In genomic region chr5:124923131-124923530, GRCh38 we compare ENCODE assay signal across 9 cellular contexts.
DNase-seq lines count a peak whose midpoint lies in the region; ATAC-seq, FAIRE-seq and TF ChIP-seq lines count a peak whose summit lies in the region.
"Had no signal": no experiment of that assay in that cellular context is flagged by ENCODE, and none has a peak within 500 bp of the region (broad histone marks: within the 10 kb centered on the region; RNA-seq: fewer than 3 reads in every experiment).

No MANE protein-coding gene starts in this region.

- H4K20me1 ChIP-seq in GM23248 (ENCODE audit: insufficient read depth), result no peaks in the 10 kb centered on the region
- H4K20me1 ChIP-seq in H1 (replicated peaks in 1 of 2; ENCODE audit: control insufficient read depth in 1 of 2, insufficient read depth in 2 of 2, low read length in 2 of 2), result no peaks in the 10 kb centered on the region

- H3K4ac ChIP-seq in H1 (replicated peaks; ENCODE audit: insufficient read length, low read depth, low read length), result no peak overlapping the region

- no peaks in the 10 kb centered on the region for H3K36me3 Mint-ChIP-seq in effector memory CD8-positive, alpha-beta T cell (ENCODE audit: insufficient read depth)
- H3K36me3 Mint-ChIP-seq: immature natural killer cell had no signal

- H3K79me2 ChIP-seq in GM23248 (ENCODE audit: insufficient read depth) (no peaks in the 10 kb centered on the region), H1 (ENCODE audit: control insufficient read depth in 1 of 2, insufficient read depth in 2 of 2, low read length in 2 of 2) (no peaks in the 10 kb centered on the region)

- H2BK20ac ChIP-seq in H1 (ENCODE audit: low read length), result 0 out of 2 replicates have a peak overlapping the region, but pooled peaks have one; percentile 6

- H3K9me2 ChIP-seq in GM23248 (ENCODE audit: insufficient read depth), result no peaks in the 10 kb centered on the region

- POLR2A ChIA-PET in H1 (lab: Charles Lee; ENCODE audit: partially characterized antibody), result no interaction called here

- no peak overlapping the region for H3K23ac ChIP-seq in H1 (ENCODE audit: insufficient read length)

- H3K4me1 ChIP-seq in GM23248 (ENCODE audit: insufficient read depth), result no peaks in the 10 kb centered on the region
- peaks cover 2 to 19% (median 16%) of the 10 kb centered on the region in 4 experiments; a peak in 5 of 7 replicates for H3K4me1 ChIP-seq in H1 (replicated peaks in 1 of 4; ENCODE audit: control insufficient read depth in 3 of 4, insufficient read depth in 4 of 4, low read length in 3 of 4)

- peak overlapping the region; percentile 2 for H4K91ac ChIP-seq in H1 (replicated peaks; ENCODE audit: insufficient read length, low read length)

- no peak overlapping the region for H3K4me3 ChIP-seq in GM23248
- H3K4me3 ChIP-seq in H1 (ENCODE audit: extremely low read depth in 1 of 4, insufficient read depth in 2 of 4, low read depth in 3 of 4, low read length in 4 of 4), result no peak overlapping the region

- H3K4me3 Mint-ChIP-seq in effector memory CD8-positive, alpha-beta T cell, result no peak overlapping the region
- H3K4me3 Mint-ChIP-seq: immature natural killer cell had no signal

- no peaks in the 10 kb centered on the region for H3K23me2 ChIP-seq in H1 (ENCODE audit: low read depth, low read length)

- H3K9me3 ChIP-seq in GM23248 (ENCODE audit: low read depth), result no peaks in the 10 kb centered on the region
- H3K9me3 ChIP-seq in H1 (ENCODE audit: insufficient read depth in 2 of 2, low read depth in 1 of 2, low read length in 1 of 2), result no peaks in the 10 kb centered on the region

- H2BK120ac ChIP-seq in H1 (replicated peaks; ENCODE audit: low read depth, low read length), result peak overlapping the region; percentile 80

- H3F3A ChIP-seq in GM23248 (ENCODE audit: insufficient read depth), result peaks cover 8% of the 10 kb centered on the region; the same call in 1 of the 2 replicates

- H3K4me2 ChIP-seq in GM23248 (ENCODE audit: unreplicated experiment) (no peak overlapping the region), H1 (ENCODE audit: insufficient read depth in 1 of 2, low read depth in 2 of 2, low read length in 2 of 2) (peak overlapping the region in 1 of 2 experiments; percentile 5; a peak in 1 of 4 replicates)

- no peaks in the 10 kb centered on the region for H3K79me1 ChIP-seq in H1 (ENCODE audit: low read depth, low read length)

- no peak for ATAC-seq in GM21447 (IDR thresholded peaks at IDR 0.05; ENCODE audit: unreplicated experiment)
- ATAC-seq in effector memory CD8-positive, alpha-beta T cell (replicated peaks), result no peak
- ATAC-seq in HG03342 (IDR thresholded peaks at IDR 0.05; ENCODE audit: unreplicated experiment), result no peak

- peak overlapping the region; percentile 35; the same call in 1 of the 2 replicates for H2BK12ac ChIP-seq in H1 (ENCODE audit: low read depth, low read length)

- no peaks in the 10 kb centered on the region for H3K4me1 Mint-ChIP-seq in effector memory CD8-positive, alpha-beta T cell (ENCODE audit: low read depth in 2 of 2)
- H3K4me1 Mint-ChIP-seq: immature natural killer cell had no signal

- no peak overlapping the region for H3K14ac ChIP-seq in H1 (ENCODE audit: insufficient read length)

- H4K8ac ChIP-seq in H1 (ENCODE audit: extremely low read depth, insufficient read depth, low read length), result no peak overlapping the region

- H4K5ac ChIP-seq in H1 (ENCODE audit: insufficient read length, low read depth, low read length), result no peak overlapping the region

- H3K27me3 Mint-ChIP-seq in effector memory CD8-positive, alpha-beta T cell, result no peaks in the 10 kb centered on the region

- no peak overlapping the region for H3K18ac ChIP-seq in H1 (ENCODE audit: extremely low read depth, low read length)

- no peak overlapping the region for H2BK15ac ChIP-seq in H1 (ENCODE audit: low read length)

- no peak overlapping the region for H3K9ac ChIP-seq in GM23248
- no peak overlapping the region for H3K9ac ChIP-seq in H1 (replicated peaks in 1 of 4; ENCODE audit: extremely low read depth in 1 of 4, low read depth in 3 of 4, low read length in 3 of 4)

- H3K27ac ChIP-seq in GM23248 (no peak overlapping the region), H1 (ENCODE audit: low read depth, low read length) (no peak overlapping the region)

- CTCF ChIA-PET in H1 (lab: Charles Lee; ENCODE audit: partially characterized antibody), result interaction anchor here (0.6 kb wide), 1 partner anchor 229 kb away, joined by 3 read pairs; no protein-coding TSS in a partner anchor

- H3K27ac Mint-ChIP-seq in effector memory CD8-positive, alpha-beta T cell, result no peak overlapping the region
- H3K27ac Mint-ChIP-seq: immature natural killer cell had no signal

- no peak for TF ChIP-seq POLR2A in H1 (IDR thresholded peaks at IDR 0.05; ENCODE audit: control extremely low read depth in 1 of 2, low read depth in 2 of 2, low read length in 2 of 2)

- DNase-seq in GM23248, result peak; percentile 22
- peak; percentile 8 for DNase-seq in NCI-H2107 (lab: John Stamatoyannopoulos, UW)
- no peak for DNase-seq in H1 (ENCODE audit: low read depth in 1 of 2, low spot score in 2 of 2)
- peak; percentile 17 for DNase-seq in occipital lobe (lab: John Stamatoyannopoulos, UW)
- DNase-seq in effector memory CD8-positive, alpha-beta T cell, result no peak
- no peak for DNase-seq in HK-2 (ENCODE audit: unreplicated experiment)
- DNase-seq: immature natural killer cell had no signal

- no peak overlapping the region for H3K56ac ChIP-seq in H1 (replicated peaks; ENCODE audit: insufficient read length, low read depth, low read length)

- TF ChIP-seq RAD21 in H1 (IDR thresholded peaks at IDR 0.05 in 1 of 2, conservative IDR thresholded peaks at IDR 0.05 in 1 of 2; ENCODE audit: low read depth in 2 of 2, low read length in 2 of 2), result no peak

- FAIRE-seq in H1 (lab: Jason Lieb, UNC), result no peak

- H3K9me3 Mint-ChIP-seq in effector memory CD8-positive, alpha-beta T cell, result peaks cover 3 to 5% of the 10 kb centered on the region in 2 donors
- H3K9me3 Mint-ChIP-seq: immature natural killer cell had no signal

- 9 to 43% methylated on average over 1 of the region's 1 CpG for WGBS in GM23248 (ENCODE audit: low coverage in 1 of 2, low lambda C conversion rate in 2 of 2, missing lambda C conversion rate in 2 of 2), 2 experiments
- 84% methylated on average over 1 of the region's 1 CpG; no CpG with 5 or more reads in 1 of the 2 experiments for WGBS in H1 (ENCODE audit: extremely low coverage in 1 of 2, insufficient coverage in 1 of 2, insufficient read length in 1 of 2, insufficient replicate concordance in 2 of 2, low coverage in 1 of 2, low lambda C conversion rate in 2 of 2, missing lambda C conversion rate in 1 of 2), 2 experiments

- in situ Hi-C loops in GM23248 (cut with MboI), result no loop called here

- H3K27me3 ChIP-seq in GM23248 (replicated peaks; ENCODE audit: insufficient read depth) (no peaks in the 10 kb centered on the region), H1 (replicated peaks in 1 of 4; ENCODE audit: control insufficient read depth in 3 of 4, extremely low read depth in 1 of 4, insufficient read depth in 3 of 4, low read length in 3 of 4) (no peaks in the 10 kb centered on the region)

- no peak for TF ChIP-seq EP300 in H1 (IDR thresholded peaks at IDR 0.05; ENCODE audit: borderline replicate concordance in 1 of 2, low read depth in 2 of 2, low read length in 2 of 2)

- H2AK5ac ChIP-seq in H1 (ENCODE audit: low read depth, low read length), result no peak overlapping the region

- no peak for TF ChIP-seq CTCF in H1 (IDR thresholded peaks at IDR 0.05; ENCODE audit: control extremely low read depth in 1 of 3, insufficient read depth in 1 of 3, low read depth in 1 of 3, low read length in 3 of 3)

- H2BK5ac ChIP-seq in H1 (ENCODE audit: low read depth, low read length), result no peak overlapping the region

- no peaks in the 10 kb centered on the region for H3K36me3 ChIP-seq in GM23248 (ENCODE audit: low read depth)
- no peaks in the 10 kb centered on the region for H3K36me3 ChIP-seq in H1 (ENCODE audit: control insufficient read depth in 2 of 4, insufficient read depth in 4 of 4, low read length in 3 of 4)

- H2AFZ ChIP-seq in GM23248, result no peak overlapping the region
- H2AFZ ChIP-seq in H1 (ENCODE audit: low read length), result no peak overlapping the region

TF ChIP-seq in H1, 55 proteins besides CTCF, POLR2A, EP300 and RAD21:
- TF ChIP-seq EGR1 (IDR thresholded peaks at IDR 0.05; ENCODE audit: borderline replicate concordance, low read depth, low read length) (no peak), SP2 (IDR thresholded peaks at IDR 0.05; ENCODE audit: low read length) (no peak), JUND (IDR thresholded peaks at IDR 0.05; ENCODE audit: low read length) (no peak), NRF1 (IDR thresholded peaks at IDR 0.05; ENCODE audit: low read depth, low read length) (no peak), KDM1A (IDR thresholded peaks at IDR 0.05; ENCODE audit: borderline replicate concordance, low read length) (no peak), SP4 (IDR thresholded peaks at IDR 0.05; ENCODE audit: low read length) (no peak), TCF12 (IDR thresholded peaks at IDR 0.05; ENCODE audit: low read depth, low read length) (no peak)

Comparison
In these comparisons a context has a peak if more than half of its experiments do, and no peak if none do; other contexts are left out.
1. DNase-seq: peak in GM23248 (single experiment), NCI-H2107 (single experiment) and occipital lobe (single experiment); none in H1 (0 of 2), effector memory CD8-positive, alpha-beta T cell (0 of 3) and HK-2 (single experiment).